In the genomic region with DNA sequence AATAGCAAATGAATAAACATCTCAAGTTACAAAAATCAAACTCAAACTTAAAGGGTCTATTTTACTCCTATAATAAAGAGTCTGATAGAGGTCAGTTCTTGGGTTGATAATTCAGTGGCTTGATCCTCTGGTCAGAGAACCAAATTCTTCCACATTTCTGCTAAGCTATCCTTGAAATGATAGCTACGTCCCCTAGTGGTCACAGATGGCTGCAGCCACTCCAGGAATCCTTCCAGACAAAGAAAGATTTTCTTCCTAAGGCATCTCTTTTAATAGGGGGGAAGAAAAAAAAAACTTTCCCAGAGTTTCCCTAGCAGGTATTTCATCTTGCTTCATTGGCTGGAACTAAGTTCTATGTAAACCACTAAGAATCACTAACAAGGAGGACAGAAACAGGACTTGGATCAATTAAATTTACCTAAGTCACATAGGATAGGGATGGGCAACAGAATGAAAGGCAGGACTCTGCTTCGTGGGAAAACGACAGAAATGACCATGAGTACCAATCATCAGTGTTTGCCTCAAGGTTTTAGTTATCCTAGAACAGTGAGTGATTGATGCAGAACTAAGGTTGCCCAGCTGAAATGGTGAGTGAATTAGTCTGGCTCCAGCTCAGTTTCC, we compare ENCODE assay signal across 8 cellular contexts.
DNase-seq lines count a peak whose midpoint lies in the region; ATAC-seq, FAIRE-seq and TF ChIP-seq lines count a peak whose summit lies in the region.

No MANE protein-coding gene starts in this region.

- no peaks in the 10 kb centered on the region for H3K27me3 ChIP-seq in AG04450 (ENCODE audit: control insufficient read depth, insufficient read depth, low read length)
- no peaks in the 10 kb centered on the region for H3K27me3 ChIP-seq in SK-N-SH (ENCODE audit: insufficient read depth)

- no peaks in the 10 kb centered on the region for H3K9me2 ChIP-seq in SK-N-SH

- peak; percentile 66 for TF ChIP-seq RAD21 in SK-N-SH (IDR thresholded peaks at IDR 0.05; ENCODE audit: low read length)

- CTCF ChIA-PET in AG04450 (lab: Charles Lee) (interaction anchor here (0.5 to 2.0 kb wide), 11 partner anchors 10 to 575 kb away, joined by 3 to 9 read pairs (median 5); no protein-coding TSS in a partner anchor), SK-N-SH (lab: Yijun Ruan, JAX) (interaction anchor here (1.4 to 2.6 kb wide), 3 partner anchors 11 to 575 kb away, joined by 4 to 9 read pairs (median 5); no protein-coding TSS in a partner anchor)

- peaks cover 9 to 27% of the 10 kb centered on the region in 2 experiments for H3K36me3 ChIP-seq in SK-N-SH (replicated peaks in 1 of 2; ENCODE audit: control insufficient read depth in 1 of 2, insufficient read depth in 2 of 2, low read length in 1 of 2)

- H3K4me2 ChIP-seq in SK-N-SH: no peak overlapping the region

- H4K20me1 ChIP-seq in SK-N-SH (ENCODE audit: insufficient read depth): no peaks in the 10 kb centered on the region

- no peak for DNase-seq in AG04450 (ENCODE audit: low read depth, low spot score)
- DNase-seq in GM19239 (ENCODE audit: insufficient read length, low spot score): peak; percentile 5
- no peak for DNase-seq in SK-N-SH
- DNase-seq in hepatic stellate cell (ENCODE audit: low spot score): peak; percentile 11
- no peak for DNase-seq in substantia nigra (lab: John Stamatoyannopoulos, UW)

- no peaks in the 10 kb centered on the region for H3K79me2 ChIP-seq in SK-N-SH (ENCODE audit: insufficient read depth)

- ATAC-seq in GM18870 (IDR thresholded peaks at IDR 0.05; ENCODE audit: unreplicated experiment): no peak
- no peak for ATAC-seq in HG02852 (IDR thresholded peaks at IDR 0.05; ENCODE audit: unreplicated experiment)
- no peak for ATAC-seq in HG03571 (IDR thresholded peaks at IDR 0.05; ENCODE audit: unreplicated experiment)

- WGBS in SK-N-SH (ENCODE audit: low lambda C conversion rate): 52% methylated on average over 3 of the region's 3 CpGs

- POLR2A ChIA-PET in AG04450 (lab: Yijun Ruan, JAX): no interaction called here
- POLR2A ChIA-PET in SK-N-SH (lab: Yijun Ruan, JAX): no interaction called here

- H3K9me3 ChIP-seq in AG04450 (ENCODE audit: control insufficient read depth, insufficient read depth, low read length) (no peaks in the 10 kb centered on the region), SK-N-SH (0 out of 2 replicates have a peak, but pooled peaks cover 2% of the 10 kb centered on the region)

- H3K27ac ChIP-seq in AG04450 (ENCODE audit: low read depth, low read length): no peak overlapping the region
- H3K27ac ChIP-seq in SK-N-SH (ENCODE audit: low read depth in 2 of 2, low read length in 1 of 2): peak overlapping the region in 1 of 2 experiments; percentile 16; a peak in 1 of 4 replicates
- H3K27ac ChIP-seq in substantia nigra (ENCODE audit: low read depth, low read length, poor library complexity, severe bottlenecking): no peak overlapping the region

- H3K9ac ChIP-seq in SK-N-SH: no peak overlapping the region

- FAIRE-seq in GM19239 (lab: Jason Lieb, UNC): no peak

- H3K4me3 ChIP-seq in AG04450 (ENCODE audit: low read depth, low read length) (no peak overlapping the region), SK-N-SH (ENCODE audit: low read depth in 2 of 2, low read length in 1 of 2) (peak overlapping the region in 1 of 2 experiments; percentile 33; a peak in 1 of 4 replicates)

- peaks cover 4% of the 10 kb centered on the region for H3F3A ChIP-seq in SK-N-SH (replicated peaks; ENCODE audit: insufficient read depth)

- TF ChIP-seq CTCF in AG04450 (IDR thresholded peaks at IDR 0.05; ENCODE audit: low read depth, low read length): peak; percentile 90
- TF ChIP-seq CTCF in SK-N-SH (IDR thresholded peaks at IDR 0.05): peak; percentile 90

- TF ChIP-seq EP300 in SK-N-SH (IDR thresholded peaks at IDR 0.05; ENCODE audit: borderline replicate concordance in 1 of 2, low read depth in 1 of 2, low read length in 1 of 2): no peak

- H2AFZ ChIP-seq in SK-N-SH (ENCODE audit: low read depth): no peak overlapping the region

- peaks cover 0 to 3% of the 10 kb centered on the region in 2 experiments; a peak in 3 of 4 replicates for H3K4me1 ChIP-seq in SK-N-SH (ENCODE audit: control insufficient read depth in 1 of 2, insufficient read depth in 2 of 2, low read depth in 1 of 2, low read length in 1 of 2)

TF ChIP-seq in SK-N-SH, 30 proteins besides CTCF, POLR2A, EP300 and RAD21:
- TF ChIP-seq RFX5 (IDR thresholded peaks at IDR 0.05; ENCODE audit: low read length) (no peak), SMC3 (IDR thresholded peaks at IDR 0.05; ENCODE audit: low read depth, low read length) (peak; percentile 66)

Comparison
In these comparisons a context has a peak if more than half of its experiments do, and no peak if none do; other contexts are left out.
1. DNase-seq: peak in GM19239 (single experiment) and hepatic stellate cell (single experiment); none in AG04450 (single experiment), SK-N-SH (single experiment) and substantia nigra (0 of 49).